Comparison of ENCODE assay signal across 8 cellular contexts in genomic region chr7:128032605-128033235, GRCh38. TPM values are rescaled to one million over a fixed set of nuclear protein-coding genes. Genes with fewer than 3 reads are reported as not detected.
DNase-seq lines count a peak whose midpoint lies in the region; ATAC-seq and TF ChIP-seq lines count a peak whose summit lies in the region.

No MANE protein-coding gene starts in this region.

- no peaks in the 10 kb centered on the region for H3K9me3 ChIP-seq in gastrocnemius medialis

- no peak for TF ChIP-seq CTCF in gastrocnemius medialis (IDR thresholded peaks at IDR 0.05 in 4 of 5, conservative IDR thresholded peaks at IDR 0.05 in 1 of 5)

- ATAC-seq in GM18519 (IDR thresholded peaks at IDR 0.05; ENCODE audit: low FRiP score, unreplicated experiment) (peak; percentile 9), left cardiac atrium (peak in 1 of 2 donors; percentile 3), gastrocnemius medialis (peak in 1 of 2 donors; percentile 9), GM21360 (IDR thresholded peaks at IDR 0.05; ENCODE audit: unreplicated experiment) (no peak)

- no peak for TF ChIP-seq POLR2A in gastrocnemius medialis (IDR thresholded peaks at IDR 0.05)

- in situ Hi-C loops in gastrocnemius medialis (cut with MboI; ENCODE audit: low sequenced_read_pairs in 4 of 4): no loop called here

- no peak overlapping the region for H3K27ac ChIP-seq in gastrocnemius medialis

- H3K27me3 ChIP-seq in gastrocnemius medialis: peaks cover 0 to 3% (median 0%) of the 10 kb centered on the region in 3 donors

- peak overlapping the region; percentile 45 to 70 (median 56) for H3K4me3 ChIP-seq in gastrocnemius medialis

- peaks cover 3 to 8% of the 10 kb centered on the region in 2 donors for H3K4me1 ChIP-seq in gastrocnemius medialis

- no peaks in the 10 kb centered on the region for H3K36me3 ChIP-seq in gastrocnemius medialis

- intact Hi-C loops in left cardiac atrium (cut with DNase I): loop anchor here in 1 of 2 donors (10.0 kb wide), 1 partner anchor 448 kb away; the partner anchor contains the start of genes ARF5 and GCC1
- intact Hi-C loops in gastrocnemius medialis (cut with DNase I; ENCODE audit: low total_unique reads): loop anchor here (5.0 to 10.0 kb wide), 3 partner anchors 172 to 445 kb away; partner anchors contain the start of genes ARF5 and GCC1

- DNase-seq in activated CD8-positive, alpha-beta memory T cell treated with anti-CD3 and anti-CD28 coated beads, Interleukin-2, amount 50 U/mL, for 48 hours: peak; percentile 63
- peak; percentile 45 for DNase-seq in left cardiac atrium
- DNase-seq in gastrocnemius medialis: no peak
- DNase-seq in NCI-H2196 (lab: John Stamatoyannopoulos, UW; ENCODE audit: unreplicated experiment): no peak
- no peak for DNase-seq in T1000 (lab: John Stamatoyannopoulos, UW)
- DNase-seq in DMS53 treated with DMSO at 0.1 percent for 48 hours (lab: John Stamatoyannopoulos, UW; ENCODE audit: unreplicated experiment): no peak

RNA-seq across cellular contexts. Expression of gene LRRC4, which starts 1.5 kb away (rescaled TPM):
- total RNA-seq in left cardiac atrium: 1 to 10 TPM; 3.9 to 8.3 TPM
- 1 to 10 TPM in 1 of 4 donors, under 1 TPM in 3; 0.29 to 4.3 (median 0.96) TPM for total RNA-seq in gastrocnemius medialis

Comparison
In these comparisons a context has a peak if more than half of its experiments do, and no peak if none do; other contexts are left out.
1. DNase-seq: peak in activated CD8-positive, alpha-beta memory T cell treated with anti-CD3 and anti-CD28 coated beads, Interleukin-2, amount 50 U/mL, for 48 hours (single experiment) and left cardiac atrium (single experiment); none in gastrocnemius medialis (0 of 2), NCI-H2196 (single experiment), T1000 (single experiment) and DMS53 treated with DMSO at 0.1 percent for 48 hours (single experiment).